24 cellular contexts compared by ENCODE assay signal in genomic region chrX:131874300-131874699, GRCh38.
"Had no signal": no experiment of that assay in that cellular context is flagged by ENCODE, and none has a peak within 500 bp of the region (broad histone marks: within the 10 kb centered on the region; RNA-seq: fewer than 3 reads in every experiment).

No MANE protein-coding gene starts in this region.

- DNase-seq: colonic mucosa; cortex of kidney; effector CD8-positive, alpha-beta T cell; effector memory CD8-positive, alpha-beta T cell; endodermal cell; erythroblast; esophagus squamous epithelium; foreskin fibroblast; foreskin melanocyte; gastrocnemius medialis; heart left ventricle; hypothalamus; left cardiac atrium; left lung; left ventricle myocardium superior; lower lobe of right lung; mesenchymal stem cell; mucosa of descending colon; naive B cell had no signal

- H3K36me3 ChIP-seq: colonic mucosa, esophagus squamous epithelium, gastrocnemius medialis, heart left ventricle, left lung, lower lobe of right lung had no signal

- H3K4me3 Mint-ChIP-seq: dendritic cell treated with granulocyte-macrophage colony-stimulating factor and Interleukin-4, amounts not matched to agents 40 ng/mL and 50 ng/mL, for 4 days; effector memory CD8-positive, alpha-beta T cell; endodermal cell; mesothelial cell of epicardium; naive B cell had no signal

- H3K27ac Mint-ChIP-seq: dendritic cell treated with granulocyte-macrophage colony-stimulating factor and Interleukin-4, amounts not matched to agents 40 ng/mL and 50 ng/mL, for 4 days; effector memory CD8-positive, alpha-beta T cell; endodermal cell; mesothelial cell of epicardium; naive B cell had no signal

- H3K27me3 Mint-ChIP-seq: dendritic cell treated with granulocyte-macrophage colony-stimulating factor and Interleukin-4, amounts not matched to agents 40 ng/mL and 50 ng/mL, for 4 days; effector memory CD8-positive, alpha-beta T cell had no signal

- ATAC-seq: effector memory CD8-positive, alpha-beta T cell; esophagus mucosa; gastrocnemius medialis; heart left ventricle; left cardiac atrium; left lung; left ventricle myocardium superior; lower lobe of right lung; mucosa of descending colon had no signal

- H2AFZ ChIP-seq: hepatocyte had no signal

- H3K4me1 ChIP-seq: colonic mucosa, esophagus squamous epithelium, gastrocnemius medialis, heart left ventricle, left lung, lower lobe of right lung had no signal

- H3K79me2 ChIP-seq: hepatocyte had no signal

- H3K9me3 ChIP-seq: colonic mucosa, esophagus squamous epithelium, gastrocnemius medialis, heart left ventricle, left lung, lower lobe of right lung, mucosa of descending colon had no signal

- H3K36me3 Mint-ChIP-seq: mesothelial cell of epicardium, naive B cell had no signal

- H3K4me2 ChIP-seq: hepatocyte had no signal

- H3K4me1 Mint-ChIP-seq: endodermal cell, mesothelial cell of epicardium had no signal

- H3K4me3 ChIP-seq: colonic mucosa, esophagus squamous epithelium, gastrocnemius medialis, heart left ventricle, hepatocyte, left lung, lower lobe of right lung, mucosa of descending colon had no signal

- H3K27ac ChIP-seq: colonic mucosa, epithelial cell of prostate, esophagus squamous epithelium, gastrocnemius medialis, heart left ventricle, hepatocyte, left lung, lower lobe of right lung had no signal

- H3K9me3 Mint-ChIP-seq: dendritic cell treated with granulocyte-macrophage colony-stimulating factor and Interleukin-4, amounts not matched to agents 40 ng/mL and 50 ng/mL, for 4 days; effector memory CD8-positive, alpha-beta T cell; endodermal cell had no signal

- H3K27me3 ChIP-seq: esophagus squamous epithelium, gastrocnemius medialis, hepatocyte had no signal
